1 cellular context compared by ENCODE assay signal in genomic region chr4:76156635-76157034, GRCh38.
TF ChIP-seq lines count a peak whose summit lies in the region.

No MANE protein-coding gene starts in this region.

TF ChIP-seq in HepG2, 621 proteins besides CTCF, POLR2A, EP300 and RAD21 (continued from another document):
- TF ChIP-seq ZNF609 (CRISPR knock-in tag; IDR thresholded peaks at IDR 0.05; ENCODE audit: borderline replicate concordance) (no peak), NRL (CRISPR knock-in tag; IDR thresholded peaks at IDR 0.05; ENCODE audit: borderline replicate concordance) (no peak), XBP1 (CRISPR knock-in tag; IDR thresholded peaks at IDR 0.05) (no peak), TCF12 (IDR thresholded peaks at IDR 0.05) (no peak), TCF12 (CRISPR knock-in tag; IDR thresholded peaks at IDR 0.05) (no peak), ZNF441 (CRISPR knock-in tag; IDR thresholded peaks at IDR 0.05; ENCODE audit: borderline replicate concordance) (no peak), NR2C2 (CRISPR knock-in tag; IDR thresholded peaks at IDR 0.05; ENCODE audit: borderline replicate concordance) (no peak), MAX (IDR thresholded peaks at IDR 0.05) (no peak), ASH2L (IDR thresholded peaks at IDR 0.05; ENCODE audit: insufficient read length, low read depth, low read length) (no peak), NFIB (CRISPR knock-in tag; IDR thresholded peaks at IDR 0.05; ENCODE audit: borderline replicate concordance) (no peak), NFAT5 (CRISPR knock-in tag; IDR thresholded peaks at IDR 0.05) (no peak), ZNF513 (CRISPR knock-in tag; conservative IDR thresholded peaks at IDR 0.05) (no peak), HOXA5 (CRISPR knock-in tag; IDR thresholded peaks at IDR 0.05) (no peak), AHR (CRISPR knock-in tag; IDR thresholded peaks at IDR 0.05) (no peak), ZSCAN12 (CRISPR knock-in tag; IDR thresholded peaks at IDR 0.05) (no peak), ZBTB2 (CRISPR knock-in tag; IDR thresholded peaks at IDR 0.05; ENCODE audit: low read depth) (no peak), ZNF329 (CRISPR knock-in tag; IDR thresholded peaks at IDR 0.05; ENCODE audit: low read depth) (no peak)
TF ChIP-seq in HepG2: peak in this region for 0.
